Comparison of ENCODE assay signal across 8 cellular contexts in the genomic region with DNA sequence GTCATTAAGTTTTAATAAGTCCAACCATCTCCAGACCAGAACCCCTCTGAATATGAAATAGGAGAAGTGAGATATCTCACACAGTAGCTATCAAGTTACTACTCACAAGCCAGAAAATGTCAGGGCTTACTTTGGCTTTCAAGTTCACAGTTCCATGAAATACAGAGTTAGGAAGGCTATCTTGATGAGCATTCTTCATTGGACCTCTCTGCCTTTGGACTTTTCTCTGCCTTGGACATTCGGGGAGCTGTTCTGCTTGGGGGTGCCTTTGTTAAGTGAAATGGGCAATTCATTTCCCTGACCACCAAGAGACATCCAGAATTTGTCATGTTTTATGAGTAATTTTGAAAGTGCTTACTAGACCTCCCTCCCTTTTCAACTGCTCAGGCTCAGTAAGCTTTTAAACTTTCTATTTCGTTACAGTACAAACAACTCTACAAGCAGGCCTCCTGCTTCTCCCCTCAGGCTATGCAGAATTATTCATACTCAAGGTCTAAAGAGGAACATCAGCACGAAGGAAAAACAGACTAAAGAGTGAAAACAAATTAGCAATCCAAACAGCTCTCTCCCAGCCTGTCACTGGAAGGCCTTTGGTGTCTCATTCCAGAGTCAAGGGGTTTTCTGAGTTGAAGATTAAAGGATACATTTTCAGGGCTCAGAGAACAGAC.
DNase-seq lines count a peak whose midpoint lies in the region; ATAC-seq and TF ChIP-seq lines count a peak whose summit lies in the region.

No MANE protein-coding gene starts in this region.

- H3K9me3 ChIP-seq in IMR-90 (ENCODE audit: control insufficient read depth, insufficient read depth, low read length): no peaks in the 10 kb centered on the region

- BruUV-seq in IMR-90 (replicated peaks; lab: Mats Ljungman, UMichigan): no TSS peak

- H3K4ac ChIP-seq in IMR-90 (ENCODE audit: low read depth, low read length): peak overlapping the region; percentile 80

- peak overlapping the region; percentile 82 for H3K4me2 ChIP-seq in IMR-90 (ENCODE audit: low read depth, low read length)

- peak overlapping the region; percentile 87 for H4K5ac ChIP-seq in IMR-90 (ENCODE audit: low read depth, low read length)

- no peaks in the 10 kb centered on the region for H3K36me3 Mint-ChIP-seq in naive thymus-derived CD8-positive, alpha-beta T cell
- H3K36me3 Mint-ChIP-seq in activated T-helper 1 cell treated with anti-CD3 and anti-CD28 coated beads, Interleukin-12 subunit alpha, Interleukin-12 subunit beta, Interleukin-2, Interleukin-4 antibody, amounts not matched to agents 30 ng/mL and 10 ng/mL and 1 ng/mL, durations not matched to agents 14 hours and 24 hours and 36 hours (ENCODE audit: low read depth): no peaks in the 10 kb centered on the region

- POLR2A ChIA-PET in IMR-90 (lab: Charles Lee; ENCODE audit: unreplicated experiment): no interaction called here
- POLR2A ChIA-PET in naive thymus-derived CD8-positive, alpha-beta T cell (lab: Charles Lee): no interaction called here

- no peak overlapping the region for H3K4me3 Mint-ChIP-seq in naive thymus-derived CD8-positive, alpha-beta T cell
- no peak overlapping the region for H3K4me3 Mint-ChIP-seq in activated T-helper 1 cell treated with anti-CD3 and anti-CD28 coated beads, Interleukin-12 subunit alpha, Interleukin-12 subunit beta, Interleukin-2, Interleukin-4 antibody, amounts not matched to agents 30 ng/mL and 10 ng/mL and 1 ng/mL, durations not matched to agents 14 hours and 24 hours and 36 hours

- peak overlapping the region; percentile 83 for H2AK5ac ChIP-seq in IMR-90 (ENCODE audit: low read depth, low read length)

- H3K79me1 ChIP-seq in IMR-90 (ENCODE audit: low read depth in 1 of 2, low read length in 2 of 2): no peaks in the 10 kb centered on the region

- intact Hi-C loops in IMR-90 (cut with micrococcal nuclease): loop anchor here (2.0 to 5.0 kb wide), 4 partner anchors 91 to 389 kb away; no protein-coding TSS in a partner anchor
- intact Hi-C loops in activated T-helper 1 cell treated with anti-CD3 and anti-CD28 coated beads, Interleukin-12 subunit alpha, Interleukin-12 subunit beta, Interleukin-2, Interleukin-4 antibody, amounts not matched to agents 30 ng/mL and 10 ng/mL and 1 ng/mL, durations not matched to agents 14 hours and 24 hours and 36 hours (cut with micrococcal nuclease): no loop called here

- no peaks in the 10 kb centered on the region for H3K36me3 ChIP-seq in IMR-90 (ENCODE audit: control insufficient read depth, insufficient read depth, low read length)

- peak overlapping the region; percentile 91 for H2BK120ac ChIP-seq in IMR-90 (ENCODE audit: low read depth, low read length)

- H2AFZ ChIP-seq in IMR-90 (replicated peaks; ENCODE audit: low read length, poor library complexity): peak overlapping the region; percentile 25

- no peaks in the 10 kb centered on the region for H3K9me3 Mint-ChIP-seq in naive thymus-derived CD8-positive, alpha-beta T cell
- no peaks in the 10 kb centered on the region for H3K9me3 Mint-ChIP-seq in activated T-helper 1 cell treated with anti-CD3 and anti-CD28 coated beads, Interleukin-12 subunit alpha, Interleukin-12 subunit beta, Interleukin-2, Interleukin-4 antibody, amounts not matched to agents 30 ng/mL and 10 ng/mL and 1 ng/mL, durations not matched to agents 14 hours and 24 hours and 36 hours

- H4K8ac ChIP-seq in IMR-90 (ENCODE audit: low read depth in 2 of 2, low read length in 2 of 2): peak overlapping the region; percentile 49 to 84

- TF ChIP-seq POLR2A in IMR-90 (IDR thresholded peaks at IDR 0.05; ENCODE audit: low read depth, low read length): no peak

- peak overlapping the region; percentile 82; the same call in 1 of the 2 replicates for H4K91ac ChIP-seq in IMR-90 (ENCODE audit: insufficient read depth, low read depth, low read length)

- peak overlapping the region; percentile 60 for H3K56ac ChIP-seq in IMR-90 (ENCODE audit: extremely low read depth, insufficient read depth, low read length)

- ATAC-seq in GM21717 (IDR thresholded peaks at IDR 0.05; ENCODE audit: unreplicated experiment): peak; percentile 82
- peak; percentile 57 for ATAC-seq in IMR-90 (ENCODE audit: low read depth)
- ATAC-seq in naive thymus-derived CD8-positive, alpha-beta T cell: no peak

- no peaks in the 10 kb centered on the region for H4K20me1 ChIP-seq in IMR-90 (ENCODE audit: insufficient read depth, low read length)

- dilution Hi-C loops in IMR-90 (cut with HindIII; ENCODE audit: low sequenced_read_pairs, unreplicated experiment): no loop called here

- peak overlapping the region; percentile 50 for H3K9ac ChIP-seq in IMR-90 (ENCODE audit: low read depth, low read length)

- H2BK5ac ChIP-seq in IMR-90 (ENCODE audit: low read depth, low read length, poor library complexity, severe bottlenecking): peak overlapping the region; percentile 83

- H3K27me3 ChIP-seq in IMR-90 (ENCODE audit: control insufficient read depth, insufficient read depth, low read length): no peaks in the 10 kb centered on the region

- CTCF ChIA-PET in IMR-90 (lab: Yijun Ruan, JAX): interaction anchor here (0.6 to 1.2 kb wide), 5 partner anchors 91 to 648 kb away, joined by 3 to 6 read pairs (median 3); no protein-coding TSS in a partner anchor

- in situ Hi-C loops in GM13976 (cut with MboI; ENCODE audit: low sequenced_read_pairs, unreplicated experiment) (no loop called here), IMR-90 (cut with MboI; ENCODE audit: low sequenced_read_pairs) (loop anchor here (10.0 kb wide), 1 partner anchor 483 kb away; a partner anchor contains a TSS)

- peaks cover 12% of the 10 kb centered on the region for H3K4me1 ChIP-seq in IMR-90 (ENCODE audit: control insufficient read depth, insufficient read depth, low read length)

- H2BK20ac ChIP-seq in IMR-90 (ENCODE audit: low read depth, low read length): peak overlapping the region; percentile 96

- no peak overlapping the region for H3K23ac ChIP-seq in IMR-90 (ENCODE audit: low read depth, low read length)

- 40% methylated on average over 1 of the region's 3 CpGs; no CpG with 5 or more reads in 1 of the 2 experiments for WGBS in IMR-90 (ENCODE audit: extremely low coverage in 2 of 2, insufficient read length in 1 of 2), 2 experiments

- TF ChIP-seq CTCF in GM13976 (IDR thresholded peaks at IDR 0.05; ENCODE audit: borderline replicate concordance, control extremely low read depth, extremely low read depth, insufficient read depth, missing control alignments) (no peak), IMR-90 (conservative IDR thresholded peaks at IDR 0.05; ENCODE audit: low read depth, low read length) (no peak)

- peak overlapping the region; percentile 86; the same call in 1 of the 3 replicates for H2BK15ac ChIP-seq in IMR-90 (ENCODE audit: low read depth, low read length)

- no peak overlapping the region for H3K4me3 ChIP-seq in IMR-90 (ENCODE audit: insufficient read depth, low read depth, low read length)

- DNase-seq in GM13976 (ENCODE audit: low spot score) (peak; percentile 64), IMR-90 (peak; percentile 65), fibroblast of gingiva (ENCODE audit: low read depth) (peak; percentile 58), glomerular visceral epithelial cell (ENCODE audit: extremely low spot score) (no peak), hippocampal formation (lab: John Stamatoyannopoulos, UW) (no peak)
- no peak for DNase-seq in naive thymus-derived CD8-positive, alpha-beta T cell
- no peak for DNase-seq in activated T-helper 1 cell treated with anti-CD3 and anti-CD28 coated beads, Interleukin-12 subunit alpha, Interleukin-12 subunit beta, Interleukin-2, Interleukin-4 antibody, amounts not matched to agents 30 ng/mL and 10 ng/mL and 1 ng/mL, durations not matched to agents 14 hours and 24 hours and 36 hours (ENCODE audit: low spot score)

- H2AK9ac ChIP-seq in IMR-90 (replicated peaks; ENCODE audit: low read depth, low read length, poor library complexity): peak overlapping the region; percentile 65

- peak overlapping the region; percentile 96 for H3K18ac ChIP-seq in IMR-90 (ENCODE audit: low read depth, low read length)

- H3K27ac Mint-ChIP-seq in naive thymus-derived CD8-positive, alpha-beta T cell: no peak overlapping the region
- H3K27ac Mint-ChIP-seq in activated T-helper 1 cell treated with anti-CD3 and anti-CD28 coated beads, Interleukin-12 subunit alpha, Interleukin-12 subunit beta, Interleukin-2, Interleukin-4 antibody, amounts not matched to agents 30 ng/mL and 10 ng/mL and 1 ng/mL, durations not matched to agents 14 hours and 24 hours and 36 hours: no peak overlapping the region

- H3K14ac ChIP-seq in IMR-90 (replicated peaks; ENCODE audit: low read depth, low read length): peak overlapping the region; percentile 80

- peaks cover 3% of the 10 kb centered on the region; the same call in 1 of the 2 replicates for H3K9me1 ChIP-seq in IMR-90 (ENCODE audit: insufficient read depth, low read length)

- TF ChIP-seq RAD21 in IMR-90 (IDR thresholded peaks at IDR 0.05; ENCODE audit: low read length): peak; percentile 23; the same call in 1 of the 2 replicates

- H3K4me1 Mint-ChIP-seq in naive thymus-derived CD8-positive, alpha-beta T cell: peaks cover 0 to 2% (median 0%) of the 10 kb centered on the region in 4 donors
- H3K4me1 Mint-ChIP-seq in activated T-helper 1 cell treated with anti-CD3 and anti-CD28 coated beads, Interleukin-12 subunit alpha, Interleukin-12 subunit beta, Interleukin-2, Interleukin-4 antibody, amounts not matched to agents 30 ng/mL and 10 ng/mL and 1 ng/mL, durations not matched to agents 14 hours and 24 hours and 36 hours (ENCODE audit: low read depth): peaks cover 7% of the 10 kb centered on the region

- H3K27ac ChIP-seq in IMR-90 (ENCODE audit: insufficient read depth, low read length): peak overlapping the region; percentile 77

- peaks cover 0 to 12% (median 3%) of the 10 kb centered on the region in 5 donors for H3K27me3 Mint-ChIP-seq in naive thymus-derived CD8-positive, alpha-beta T cell
- H3K27me3 Mint-ChIP-seq in activated T-helper 1 cell treated with anti-CD3 and anti-CD28 coated beads, Interleukin-12 subunit alpha, Interleukin-12 subunit beta, Interleukin-2, Interleukin-4 antibody, amounts not matched to agents 30 ng/mL and 10 ng/mL and 1 ng/mL, durations not matched to agents 14 hours and 24 hours and 36 hours (ENCODE audit: insufficient read depth): peaks cover 7% of the 10 kb centered on the region

TF ChIP-seq in IMR-90, 13 proteins besides CTCF, POLR2A, EP300 and RAD21 (continues in another document):
- no peak for TF ChIP-seq MAFK (IDR thresholded peaks at IDR 0.05; ENCODE audit: low read depth, low read length)
- no peak for TF ChIP-seq MAZ (IDR thresholded peaks at IDR 0.05; ENCODE audit: borderline replicate concordance, low read depth, low read length)
- no peak for TF ChIP-seq RFX5 (IDR thresholded peaks at IDR 0.05; ENCODE audit: low read depth, low read length)
- no peak for TF ChIP-seq RCOR1 (IDR thresholded peaks at IDR 0.05; ENCODE audit: insufficient replicate concordance, low read length)

Comparison
In these comparisons a context has a peak if more than half of its experiments do, and no peak if none do; other contexts are left out.
1. DNase-seq: peak in GM13976 (single experiment), IMR-90 (single experiment) and fibroblast of gingiva (single experiment); none in naive thymus-derived CD8-positive, alpha-beta T cell (0 of 10), glomerular visceral epithelial cell (single experiment), activated T-helper 1 cell treated with anti-CD3 and anti-CD28 coated beads, Interleukin-12 subunit alpha, Interleukin-12 subunit beta, Interleukin-2, Interleukin-4 antibody, amounts not matched to agents 30 ng/mL and 10 ng/mL and 1 ng/mL, durations not matched to agents 14 hours and 24 hours and 36 hours (single experiment) and hippocampal formation (0 of 2).
2. ATAC-seq: peak in GM21717 (single experiment) and IMR-90 (single experiment); none in naive thymus-derived CD8-positive, alpha-beta T cell (0 of 2).